ENCODE assay signal across 1 cellular context in the genomic region with DNA sequence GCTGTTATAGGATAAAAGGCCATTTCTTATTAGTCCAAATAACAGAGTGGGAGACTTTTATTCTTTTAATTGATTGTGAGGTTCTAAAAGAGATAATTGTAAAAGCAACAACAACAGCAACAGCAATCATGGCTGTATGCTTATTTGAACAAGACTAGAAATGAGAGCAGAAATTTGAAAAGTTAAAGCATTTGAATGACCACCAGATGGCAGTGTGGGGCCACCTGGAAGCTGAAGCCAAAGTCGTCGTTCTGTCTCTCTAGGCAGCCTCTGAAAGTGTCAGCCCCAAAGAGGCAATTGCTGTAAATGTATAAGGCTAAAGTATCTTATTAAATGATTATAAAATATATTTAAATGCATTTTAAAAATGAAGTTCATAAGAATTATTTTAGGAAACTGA.
TF ChIP-seq lines count a peak whose summit lies in the region.

No MANE protein-coding gene starts in this region.

TF ChIP-seq in H1, 55 proteins besides CTCF, POLR2A, EP300 and RAD21:
- TF ChIP-seq TBP (IDR thresholded peaks at IDR 0.05; ENCODE audit: low read depth, low read length) (no peak), RBBP5 (IDR thresholded peaks at IDR 0.05; ENCODE audit: borderline replicate concordance, low read depth, low read length) (no peak), SP2 (IDR thresholded peaks at IDR 0.05; ENCODE audit: low read length) (no peak), MAFK (IDR thresholded peaks at IDR 0.05; ENCODE audit: low read depth, low read length) (no peak), TEAD4 (IDR thresholded peaks at IDR 0.05; ENCODE audit: low read depth, low read length) (no peak)
TF ChIP-seq in H1: peak in this region for 0.
